ENCODE assay signal across 8 cellular contexts in the genomic region with DNA sequence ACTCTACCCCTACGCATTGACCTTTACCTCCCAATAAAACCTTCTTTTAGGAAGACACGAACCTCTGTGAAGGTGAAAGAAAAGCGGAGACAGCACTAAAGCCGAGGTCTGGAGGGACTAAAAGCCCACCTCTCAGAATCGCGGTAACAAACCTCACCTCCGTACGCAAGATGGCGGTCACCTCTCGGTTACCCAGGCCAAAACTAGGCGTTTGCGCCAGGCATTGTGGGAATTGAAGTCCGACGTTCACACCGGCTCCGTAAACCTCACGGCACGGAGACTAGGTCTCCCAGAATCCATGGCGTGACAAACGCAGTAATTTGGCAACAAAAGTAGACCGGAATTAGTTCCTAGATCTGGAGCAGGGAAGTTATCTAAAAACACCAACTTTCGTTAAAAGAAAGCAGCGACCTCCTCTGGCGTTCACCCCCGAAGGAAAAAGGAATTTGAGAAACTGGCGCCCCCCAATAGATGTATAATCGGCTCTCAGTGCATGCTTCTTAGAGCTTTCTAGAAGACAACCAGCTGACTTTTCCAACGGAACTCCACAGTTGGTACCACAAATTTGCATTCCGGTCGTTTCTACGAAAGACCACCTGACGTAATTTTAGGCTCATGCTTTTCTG. TPM values are rescaled to one million over a fixed set of nuclear protein-coding genes. Genes with fewer than 3 reads are reported as not detected.
DNase-seq lines count a peak whose midpoint lies in the region; ATAC-seq and TF ChIP-seq lines count a peak whose summit lies in the region.

A gene (minus strand): TSS at position 175 of the 626 bp plus-strand sequence. CDS start 1,768 bp downstream, outside the sequence.

- TF ChIP-seq POLR2A in GM19099 (IDR thresholded peaks at IDR 0.05; ENCODE audit: extremely low read depth, insufficient read length, low read depth) = peak; percentile 76

- DNase-seq in AML-193 (lab: John Stamatoyannopoulos, UW) = peak; percentile 99
- DNase-seq in NCI-H460 (ENCODE audit: extremely low read depth, low read depth) = peak; percentile 92
- DNase-seq in activated CD4-positive, CD25-positive, alpha-beta regulatory T cell treated with anti-CD3 and anti-CD28 coated beads, Interleukin-2, amount 50 U/mL, for 72 hours = peak; percentile 84
- DNase-seq in cerebellar nuclear complex (lab: John Stamatoyannopoulos, UW) = peak; percentile 72 to 94
- DNase-seq in islet precursor cell = peak; percentile 98
- peak; percentile 85 to 86 (median 85) for DNase-seq in stimulated activated CD4-positive, alpha-beta T cell treated with anti-CD3 and anti-CD28 coated beads, Interleukin-12 subunit alpha, Interleukin-12 subunit beta, amount 100 ng/mL, for 48 hours (ENCODE audit: low read depth in 2 of 3, low spot score in 1 of 3)

- peak; percentile 96 for ATAC-seq in HG03432 (IDR thresholded peaks at IDR 0.05; ENCODE audit: unreplicated experiment)

RNA-seq across cellular contexts. Expression of the gene that starts here (rescaled TPM):
- total RNA-seq in NCI-H460 (2014; rRNA removed; shearing (Covaris generic)) = 83.6 and 99.2 TPM in 2 replicates
- polyA plus RNA-seq in NCI-H460 (2014; cell fraction: nucleus; rRNA removed) = 75.1 and 105 TPM in 2 replicates

Comparison
In these comparisons a context has a peak if more than half of its experiments do, and no peak if none do; other contexts are left out.
1. Peak in every context shown above with its lines: DNase-seq and ATAC-seq.